ENCODE assay signal across 17 cellular contexts in the genomic region with DNA sequence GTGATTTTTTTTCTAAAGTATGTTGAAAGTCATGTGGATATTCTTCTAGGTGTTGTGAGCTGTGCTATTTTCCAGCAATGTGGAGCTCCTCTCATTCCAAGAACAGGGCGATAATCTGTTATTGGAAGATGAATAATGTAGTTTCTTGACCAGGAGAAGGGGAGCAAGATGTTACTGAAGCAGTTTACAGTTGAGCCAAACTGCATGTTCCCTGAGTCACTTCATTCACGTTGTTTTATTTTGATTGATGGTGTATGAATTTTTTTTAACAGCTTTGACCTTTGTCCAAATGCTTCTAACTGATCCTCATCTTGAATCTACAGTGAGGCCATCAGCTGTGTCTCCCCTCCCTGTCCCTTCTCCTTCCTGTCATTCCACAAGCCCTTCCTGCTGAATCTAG.
DNase-seq lines count a peak whose midpoint lies in the region; ATAC-seq, FAIRE-seq and TF ChIP-seq lines count a peak whose summit lies in the region.
"Had no signal": no experiment of that assay in that cellular context is flagged by ENCODE, and none has a peak within 500 bp of the region (broad histone marks: within the 10 kb centered on the region; RNA-seq: fewer than 3 reads in every experiment).

No MANE protein-coding gene starts in this region.

- H3K9ac ChIP-seq in endothelial cell of umbilical vein (replicated peaks; ENCODE audit: extremely low read depth, insufficient read depth, low read length) = no peak overlapping the region
- H3K9ac ChIP-seq: parathyroid adenoma had no signal

- no peaks in the 10 kb centered on the region for H3K27me3 ChIP-seq in endothelial cell of umbilical vein (ENCODE audit: control insufficient read depth in 2 of 2, insufficient read depth in 2 of 2, low read length in 2 of 2)
- H3K27me3 ChIP-seq in psoas muscle (ENCODE audit: insufficient read depth in 3 of 3, low read length in 2 of 3) = peaks cover 0 to 1% (median 0%) of the 10 kb centered on the region in 3 donors
- H3K27me3 ChIP-seq in vagina = no peaks in the 10 kb centered on the region

- H3K4me3 ChIP-seq in endothelial cell of umbilical vein (replicated peaks in 1 of 3; ENCODE audit: insufficient read depth in 1 of 3, low read depth in 1 of 3, low read length in 3 of 3) (no peak overlapping the region), psoas muscle (no peak overlapping the region), vagina (no peak overlapping the region)

- WGBS in psoas muscle, 3 donors = 34 to 49% (median 48%) methylated on average over 2 of the region's 2 CpGs

- dilution Hi-C loops in endothelial cell of umbilical vein (cut with MboI; ENCODE audit: extremely low pct_ligation_motif_present, low sequenced_read_pairs) = no loop called here

- H3K4me1 ChIP-seq in endothelial cell of umbilical vein (ENCODE audit: control insufficient read depth, extremely low read depth, insufficient read depth, low read length) (peaks cover 11% of the 10 kb centered on the region), psoas muscle (peaks cover 12% of the 10 kb centered on the region), vagina (peaks cover 62% of the 10 kb centered on the region)
- H3K4me1 ChIP-seq: parathyroid adenoma had no signal

- peak overlapping the region; percentile 5 for H3K27ac Mint-ChIP-seq in activated naive CD4-positive, alpha-beta T cell treated with anti-CD3 and anti-CD28 coated beads, Interleukin-2, amount 50 U/mL, for 24 hours
- H3K27ac Mint-ChIP-seq: activated naive CD8-positive, alpha-beta T cell treated with anti-CD3 and anti-CD28 coated beads, Interleukin-2, amount 10 ng/mL, durations not matched to agents 7 days and 5 days had no signal

- no peaks in the 10 kb centered on the region for H3K9me1 ChIP-seq in endothelial cell of umbilical vein (replicated peaks; ENCODE audit: control insufficient read depth, extremely low read depth, insufficient read depth, low read length)

- intact Hi-C loops in endothelial cell of umbilical vein (cut with micrococcal nuclease) = no loop called here
- intact Hi-C loops in psoas muscle (cut with DNase I) = no loop called here
- intact Hi-C loops in vagina (cut with DNase I) = no loop called here

- peaks cover 27% of the 10 kb centered on the region for H3K4me1 Mint-ChIP-seq in activated naive CD4-positive, alpha-beta T cell treated with anti-CD3 and anti-CD28 coated beads, Interleukin-2, amount 50 U/mL, for 24 hours

- H3K9me3 ChIP-seq in endothelial cell of umbilical vein (replicated peaks; ENCODE audit: control insufficient read depth, insufficient read depth, low read length) = no peaks in the 10 kb centered on the region
- no peaks in the 10 kb centered on the region for H3K9me3 ChIP-seq in psoas muscle
- no peaks in the 10 kb centered on the region for H3K9me3 ChIP-seq in vagina

- H3K79me2 ChIP-seq in endothelial cell of umbilical vein (ENCODE audit: control insufficient read depth, insufficient read depth, low read length) = no peaks in the 10 kb centered on the region
- H3K79me2 ChIP-seq: parathyroid adenoma had no signal

- ATAC-seq in psoas muscle (peak in 3 of 4 donors; percentile 66 to 84 (median 75)), GM19452 (IDR thresholded peaks at IDR 0.05; ENCODE audit: unreplicated experiment) (no peak)

- no peak overlapping the region for H3K4me2 ChIP-seq in endothelial cell of umbilical vein (ENCODE audit: insufficient read depth, low read length)

- TF ChIP-seq POLR2A in endothelial cell of umbilical vein (IDR thresholded peaks at IDR 0.05; ENCODE audit: low read depth, low read length) = no peak
- TF ChIP-seq POLR2A in vagina (IDR thresholded peaks at IDR 0.05) = no peak

- POLR2A ChIA-PET in endothelial cell of umbilical vein (lab: Charles Lee) = interaction anchor here (0.6 kb wide), 1 partner anchor 81 kb away, joined by 3 read pairs; no protein-coding TSS in a partner anchor

- no peak overlapping the region for H2AFZ ChIP-seq in endothelial cell of umbilical vein (ENCODE audit: low read depth, low read length)
- H2AFZ ChIP-seq: parathyroid adenoma had no signal

- H3K9me3 Mint-ChIP-seq in activated naive CD4-positive, alpha-beta T cell treated with anti-CD3 and anti-CD28 coated beads, Interleukin-2, amount 50 U/mL, for 24 hours = no peaks in the 10 kb centered on the region
- H3K9me3 Mint-ChIP-seq: activated naive CD8-positive, alpha-beta T cell treated with anti-CD3 and anti-CD28 coated beads, Interleukin-2, amount 10 ng/mL, durations not matched to agents 7 days and 5 days; CD8-positive, alpha-beta memory T cell; central memory CD8-positive, alpha-beta T cell had no signal

- no peak overlapping the region for H3K4me3 Mint-ChIP-seq in activated naive CD4-positive, alpha-beta T cell treated with anti-CD3 and anti-CD28 coated beads, Interleukin-2, amount 50 U/mL, for 24 hours
- H3K4me3 Mint-ChIP-seq: activated naive CD8-positive, alpha-beta T cell treated with anti-CD3 and anti-CD28 coated beads, Interleukin-2, amount 10 ng/mL, durations not matched to agents 7 days and 5 days; central memory CD8-positive, alpha-beta T cell had no signal

- no peak for DNase-seq in activated naive CD4-positive, alpha-beta T cell treated with Interleukin-2 at 50 U/mL for 16 hours
- DNase-seq in endothelial cell of umbilical vein (ENCODE audit: low read depth, low spot score) (no peak), psoas muscle (no peak), vagina (ENCODE audit: extremely low spot score in 2 of 2) (no peak), OCI-M2 (lab: John Stamatoyannopoulos, UW; ENCODE audit: unreplicated experiment) (no peak), GM10266 (ENCODE audit: extremely low spot score) (no peak)
- DNase-seq: activated CD4-positive, alpha-beta T cell treated with anti-CD3 and anti-CD28 coated beads, Interleukin-2, amount 50 U/mL, for 1 hour; activated naive CD8-positive, alpha-beta T cell treated with anti-CD3 and anti-CD28 coated beads, Interleukin-2, amount 10 ng/mL, durations not matched to agents 7 days and 5 days; CD8-positive, alpha-beta memory T cell; glutamatergic neuron; GOT3; NCI-H1694 had no signal

- H4K20me1 ChIP-seq in endothelial cell of umbilical vein (replicated peaks; ENCODE audit: control insufficient read depth, extremely low read depth, insufficient read depth, low read length) = no peaks in the 10 kb centered on the region

- H3K36me3 ChIP-seq in endothelial cell of umbilical vein (ENCODE audit: control insufficient read depth in 2 of 2, extremely low read depth in 1 of 2, insufficient read depth in 2 of 2, low read length in 2 of 2) = no peaks in the 10 kb centered on the region
- no peaks in the 10 kb centered on the region for H3K36me3 ChIP-seq in psoas muscle (ENCODE audit: insufficient read depth in 1 of 2, low read depth in 1 of 2)
- no peaks in the 10 kb centered on the region for H3K36me3 ChIP-seq in vagina

- no peaks in the 10 kb centered on the region for H3K27me3 Mint-ChIP-seq in activated naive CD4-positive, alpha-beta T cell treated with anti-CD3 and anti-CD28 coated beads, Interleukin-2, amount 50 U/mL, for 24 hours
- H3K27me3 Mint-ChIP-seq: activated naive CD8-positive, alpha-beta T cell treated with anti-CD3 and anti-CD28 coated beads, Interleukin-2, amount 10 ng/mL, durations not matched to agents 7 days and 5 days; central memory CD8-positive, alpha-beta T cell had no signal

- BruUV-seq in endothelial cell of umbilical vein (replicated peaks; lab: Mats Ljungman, UMichigan) = no TSS peak

- FAIRE-seq in endothelial cell of umbilical vein (lab: Jason Lieb, UNC) = peak; percentile 64
- FAIRE-seq: A204.1 had no signal

- TF ChIP-seq CTCF in endothelial cell of umbilical vein (IDR thresholded peaks at IDR 0.05; ENCODE audit: extremely low read depth in 1 of 2, insufficient read depth in 1 of 2, low read depth in 1 of 2, low read length in 2 of 2) (no peak), psoas muscle (IDR thresholded peaks at IDR 0.05) (no peak), vagina (IDR thresholded peaks at IDR 0.05) (no peak), GM10266 (IDR thresholded peaks at IDR 0.05; ENCODE audit: control insufficient read depth, insufficient read depth, low read depth, missing control alignments) (no peak)

- H3K36me3 Mint-ChIP-seq in activated naive CD4-positive, alpha-beta T cell treated with anti-CD3 and anti-CD28 coated beads, Interleukin-2, amount 50 U/mL, for 24 hours = no peaks in the 10 kb centered on the region
- H3K36me3 Mint-ChIP-seq: activated naive CD8-positive, alpha-beta T cell treated with anti-CD3 and anti-CD28 coated beads, Interleukin-2, amount 10 ng/mL, durations not matched to agents 7 days and 5 days; CD8-positive, alpha-beta memory T cell had no signal

- H3K27ac ChIP-seq in endothelial cell of umbilical vein (ENCODE audit: insufficient read depth, low read depth, low read length) (no peak overlapping the region), psoas muscle (peak overlapping the region; percentile 42), vagina (peak overlapping the region; percentile 69)
- H3K27ac ChIP-seq: parathyroid adenoma had no signal

- CTCF ChIA-PET in endothelial cell of umbilical vein (lab: Charles Lee) = no interaction called here

TF ChIP-seq in endothelial cell of umbilical vein, 7 proteins besides CTCF, POLR2A, EP300 and RAD21:
- TF ChIP-seq POLR2AphosphoS5 (IDR thresholded peaks at IDR 0.05; ENCODE audit: insufficient read depth, low read depth, low read length) (no peak), EZH2 (IDR thresholded peaks at IDR 0.05; ENCODE audit: borderline replicate concordance, low read depth, low read length, severe bottlenecking) (no peak), GATA2 (IDR thresholded peaks at IDR 0.05; ENCODE audit: insufficient read depth, insufficient read length, low read depth, low read length) (no peak), FOS (IDR thresholded peaks at IDR 0.05; ENCODE audit: borderline replicate concordance, insufficient read depth, low read length) (no peak), JUN (IDR thresholded peaks at IDR 0.05; ENCODE audit: borderline replicate concordance, insufficient read depth, insufficient read length, low read depth) (no peak), MYC (IDR thresholded peaks at IDR 0.05; ENCODE audit: low read depth, low read length) (no peak)
- TF ChIP-seq, protein P1, sequence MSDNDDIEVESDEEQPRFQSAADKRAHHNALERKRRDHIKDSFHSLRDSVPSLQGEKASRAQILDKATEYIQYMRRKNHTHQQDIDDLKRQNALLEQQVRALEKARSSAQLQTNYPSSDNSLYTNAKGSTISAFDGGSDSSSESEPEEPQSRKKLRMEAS (IDR thresholded peaks at IDR 0.05; ENCODE audit: insufficient read depth, insufficient read length) = no peak
